15 cellular contexts compared by ENCODE assay signal in genomic region chr9:126394802-126395201, GRCh38.
DNase-seq lines count a peak whose midpoint lies in the region; ATAC-seq lines count a peak whose summit lies in the region.
"Had no signal": no experiment of that assay in that cellular context is flagged by ENCODE, and none has a peak within 500 bp of the region (broad histone marks: within the 10 kb centered on the region; RNA-seq: fewer than 3 reads in every experiment).

No MANE protein-coding gene starts in this region.

- H3K4me3 Mint-ChIP-seq in activated naive CD8-positive, alpha-beta T cell treated with anti-CD3 and anti-CD28 coated beads, Interleukin-2, amount 10 ng/mL, durations not matched to agents 7 days and 5 days: peak overlapping the region; percentile 0
- H3K4me3 Mint-ChIP-seq in activated naive CD8-positive, alpha-beta T cell treated with anti-CD3 and anti-CD28 coated beads for 36 hours: no peak overlapping the region
- no peak overlapping the region for H3K4me3 Mint-ChIP-seq in T-cell
- H3K4me3 Mint-ChIP-seq in effector memory CD8-positive, alpha-beta T cell: no peak overlapping the region
- H3K4me3 Mint-ChIP-seq: CD14-positive monocyte, HFFc6 had no signal

- H3K27ac ChIP-seq in temporal lobe (ENCODE audit: low read depth, low read length): peak overlapping the region; percentile 40

- no peaks in the 10 kb centered on the region for H3K27me3 Mint-ChIP-seq in activated naive CD8-positive, alpha-beta T cell treated with anti-CD3 and anti-CD28 coated beads, Interleukin-2, amount 10 ng/mL, durations not matched to agents 7 days and 5 days
- H3K27me3 Mint-ChIP-seq in activated naive CD8-positive, alpha-beta T cell treated with anti-CD3 and anti-CD28 coated beads for 36 hours: no peaks in the 10 kb centered on the region
- no peaks in the 10 kb centered on the region for H3K27me3 Mint-ChIP-seq in T-cell
- no peaks in the 10 kb centered on the region for H3K27me3 Mint-ChIP-seq in effector memory CD8-positive, alpha-beta T cell

- H3K36me3 Mint-ChIP-seq in activated naive CD8-positive, alpha-beta T cell treated with anti-CD3 and anti-CD28 coated beads, Interleukin-2, amount 10 ng/mL, durations not matched to agents 7 days and 5 days: peaks cover 34% of the 10 kb centered on the region
- peaks cover 13% of the 10 kb centered on the region for H3K36me3 Mint-ChIP-seq in activated naive CD8-positive, alpha-beta T cell treated with anti-CD3 and anti-CD28 coated beads for 36 hours
- H3K36me3 Mint-ChIP-seq in T-cell: peaks cover 8% of the 10 kb centered on the region
- H3K36me3 Mint-ChIP-seq in effector memory CD8-positive, alpha-beta T cell (ENCODE audit: insufficient read depth): peaks cover 53% of the 10 kb centered on the region

- POLR2A ChIA-PET in activated naive CD8-positive, alpha-beta T cell treated with anti-CD3 and anti-CD28 coated beads, Interleukin-2, amount 10 ng/mL, durations not matched to agents 7 days and 5 days (lab: Charles Lee): interaction anchor here (3.4 kb wide), 1 partner anchor 67 kb away, joined by 18 read pairs; the partner anchor contains the start of gene MVB12B
- POLR2A ChIA-PET in T-cell (lab: Charles Lee): interaction anchor here in 1 of 2 donors (0.6 kb wide), 1 partner anchor 47 kb away, joined by 3 read pairs; no protein-coding TSS in a partner anchor

- no peak for ATAC-seq in activated naive CD8-positive, alpha-beta T cell treated with anti-CD3 and anti-CD28 coated beads, Interleukin-2, amount 10 ng/mL, durations not matched to agents 7 days and 5 days (ENCODE audit: low read depth)
- ATAC-seq in T-cell (replicated peaks in 1 of 4) (no peak), HG03159 (IDR thresholded peaks at IDR 0.05; ENCODE audit: unreplicated experiment) (no peak)
- ATAC-seq in effector memory CD8-positive, alpha-beta T cell (replicated peaks): no peak

- DNase-seq in activated naive CD8-positive, alpha-beta T cell treated with anti-CD3 and anti-CD28 coated beads, Interleukin-2, amount 10 ng/mL, durations not matched to agents 7 days and 5 days: no peak
- no peak for DNase-seq in activated naive CD8-positive, alpha-beta T cell treated with anti-CD3 and anti-CD28 coated beads for 36 hours
- no peak for DNase-seq in T-cell
- no peak for DNase-seq in effector memory CD8-positive, alpha-beta T cell
- DNase-seq in SKM-1 treated with dmso at 0.1 percent for 144 hours (lab: John Stamatoyannopoulos, UW; ENCODE audit: unreplicated experiment): no peak
- DNase-seq in NCI-H524 treated with DMSO at 0.1 percent for 48 hours (lab: John Stamatoyannopoulos, UW): no peak
- DNase-seq: GF-D8, NCI-H1417 treated with DMSO at 0.1 percent for 48 hours, NCI-H2081, NCI-H510A treated with DMSO at 0.1 percent for 48 hours, SIG-M5 had no signal

- peaks cover 74% of the 10 kb centered on the region for H3K4me1 Mint-ChIP-seq in activated naive CD8-positive, alpha-beta T cell treated with anti-CD3 and anti-CD28 coated beads, Interleukin-2, amount 10 ng/mL, durations not matched to agents 7 days and 5 days
- H3K4me1 Mint-ChIP-seq in activated naive CD8-positive, alpha-beta T cell treated with anti-CD3 and anti-CD28 coated beads for 36 hours: peaks cover 70% of the 10 kb centered on the region
- peaks cover 22 to 47% (median 47%) of the 10 kb centered on the region in 3 donors for H3K4me1 Mint-ChIP-seq in T-cell
- peaks cover 38 to 49% of the 10 kb centered on the region in 2 donors for H3K4me1 Mint-ChIP-seq in effector memory CD8-positive, alpha-beta T cell (ENCODE audit: low read depth in 2 of 2)

- CTCF ChIA-PET in T-cell (lab: Charles Lee): no interaction called here

- no peaks in the 10 kb centered on the region for H3K9me3 Mint-ChIP-seq in activated naive CD8-positive, alpha-beta T cell treated with anti-CD3 and anti-CD28 coated beads, Interleukin-2, amount 10 ng/mL, durations not matched to agents 7 days and 5 days
- no peaks in the 10 kb centered on the region for H3K9me3 Mint-ChIP-seq in activated naive CD8-positive, alpha-beta T cell treated with anti-CD3 and anti-CD28 coated beads for 36 hours
- no peaks in the 10 kb centered on the region for H3K9me3 Mint-ChIP-seq in T-cell
- no peaks in the 10 kb centered on the region for H3K9me3 Mint-ChIP-seq in effector memory CD8-positive, alpha-beta T cell
- H3K9me3 Mint-ChIP-seq: HFFc6 had no signal

- peak overlapping the region; percentile 22 for H3K27ac Mint-ChIP-seq in activated naive CD8-positive, alpha-beta T cell treated with anti-CD3 and anti-CD28 coated beads, Interleukin-2, amount 10 ng/mL, durations not matched to agents 7 days and 5 days
- H3K27ac Mint-ChIP-seq in activated naive CD8-positive, alpha-beta T cell treated with anti-CD3 and anti-CD28 coated beads for 36 hours: no peak overlapping the region
- peak overlapping the region; percentile 2 to 46 for H3K27ac Mint-ChIP-seq in T-cell
- H3K27ac Mint-ChIP-seq in effector memory CD8-positive, alpha-beta T cell: peak overlapping the region; percentile 81 to 87
- H3K27ac Mint-ChIP-seq: HFFc6 had no signal
